ENCODE assay signal across 1 cellular context in the genomic region with DNA sequence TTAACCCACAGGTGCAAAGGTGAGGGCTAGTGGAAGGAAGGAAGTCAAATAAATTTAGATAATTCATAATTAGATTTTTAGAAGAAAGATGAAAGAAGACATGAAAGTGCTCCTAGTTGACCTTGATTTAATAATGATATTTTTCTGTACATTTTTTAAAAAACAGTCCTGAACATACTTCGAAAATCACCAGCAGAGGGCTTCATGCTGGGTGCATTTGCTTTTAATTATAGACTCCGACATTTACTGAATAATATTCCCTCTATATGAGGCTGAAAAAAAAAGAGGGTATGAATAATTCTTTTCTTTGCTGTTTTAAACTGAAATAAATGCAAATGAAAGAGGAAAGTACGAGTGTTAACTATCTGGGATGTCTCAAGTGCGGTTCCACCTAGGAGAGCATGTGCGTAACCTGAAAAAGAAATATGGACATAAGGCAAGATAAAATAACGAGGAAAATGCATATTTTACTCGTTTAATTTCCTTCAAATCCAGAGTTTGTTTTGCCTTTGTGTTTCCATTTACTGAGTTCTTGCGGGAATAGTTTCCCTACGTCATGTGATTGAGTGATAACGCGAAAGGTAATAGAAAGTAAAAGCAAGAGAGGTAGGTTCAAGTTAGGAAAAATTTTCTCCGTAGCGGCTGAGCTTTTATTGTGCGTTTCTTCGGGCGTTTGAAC.
A peak's percentile ranks its signal among the peaks of the same experiment; 100 is the strongest.
TF ChIP-seq lines count a peak whose summit lies in the region.

No MANE protein-coding gene starts in this region.

TF ChIP-seq in SK-N-SH, 30 proteins besides CTCF, POLR2A, EP300 and RAD21 (continued from another document):
- no peak for TF ChIP-seq TAF1 (IDR thresholded peaks at IDR 0.05; ENCODE audit: borderline replicate concordance, low read depth, low read length)
- TF ChIP-seq POLR2AphosphoS5 (IDR thresholded peaks at IDR 0.05; ENCODE audit: low read depth, low read length), result no peak
- no peak for TF ChIP-seq NFIC (IDR thresholded peaks at IDR 0.05; ENCODE audit: borderline replicate concordance)
- 0 out of 2 replicates have a peak, but pooled peaks have one; percentile 2 for TF ChIP-seq GATA2 (CRISPR knock-in tag; IDR thresholded peaks at IDR 0.05)
- TF ChIP-seq, protein P1, sequence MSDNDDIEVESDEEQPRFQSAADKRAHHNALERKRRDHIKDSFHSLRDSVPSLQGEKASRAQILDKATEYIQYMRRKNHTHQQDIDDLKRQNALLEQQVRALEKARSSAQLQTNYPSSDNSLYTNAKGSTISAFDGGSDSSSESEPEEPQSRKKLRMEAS (IDR thresholded peaks at IDR 0.05; ENCODE audit: low read depth), result no peak
- no peak for TF ChIP-seq RFX5 (IDR thresholded peaks at IDR 0.05; ENCODE audit: low read length)
- no peak for TF ChIP-seq CHD2 (IDR thresholded peaks at IDR 0.05; ENCODE audit: low read length, partially characterized antibody)
- TF ChIP-seq MXI1 (IDR thresholded peaks at IDR 0.05; ENCODE audit: low read depth, low read length), result peak; percentile 36
- TF ChIP-seq, protein P2, sequence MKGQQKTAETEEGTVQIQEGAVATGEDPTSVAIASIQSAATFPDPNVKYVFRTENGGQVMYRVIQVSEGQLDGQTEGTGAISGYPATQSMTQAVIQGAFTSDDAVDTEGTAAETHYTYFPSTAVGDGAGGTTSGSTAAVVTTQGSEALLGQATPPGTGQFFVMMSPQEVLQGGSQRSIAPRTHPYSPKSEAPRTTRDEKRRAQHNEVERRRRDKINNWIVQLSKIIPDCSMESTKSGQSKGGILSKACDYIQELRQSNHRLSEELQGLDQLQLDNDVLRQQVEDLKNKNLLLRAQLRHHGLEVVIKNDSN (IDR thresholded peaks at IDR 0.05; ENCODE audit: borderline replicate concordance, low read depth), result no peak
- TF ChIP-seq, protein P3, sequence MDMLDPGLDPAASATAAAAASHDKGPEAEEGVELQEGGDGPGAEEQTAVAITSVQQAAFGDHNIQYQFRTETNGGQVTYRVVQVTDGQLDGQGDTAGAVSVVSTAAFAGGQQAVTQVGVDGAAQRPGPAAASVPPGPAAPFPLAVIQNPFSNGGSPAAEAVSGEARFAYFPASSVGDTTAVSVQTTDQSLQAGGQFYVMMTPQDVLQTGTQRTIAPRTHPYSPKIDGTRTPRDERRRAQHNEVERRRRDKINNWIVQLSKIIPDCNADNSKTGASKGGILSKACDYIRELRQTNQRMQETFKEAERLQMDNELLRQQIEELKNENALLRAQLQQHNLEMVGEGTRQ (IDR thresholded peaks at IDR 0.05; ENCODE audit: borderline replicate concordance, low read depth, low read length), result no peak
- TF ChIP-seq TCF12 (IDR thresholded peaks at IDR 0.05), result peak; percentile 51; the same call in 1 of the 2 replicates
- TF ChIP-seq FOSL2 (IDR thresholded peaks at IDR 0.05; ENCODE audit: borderline replicate concordance, low read depth), result no peak
- TF ChIP-seq ELF1 (IDR thresholded peaks at IDR 0.05), result no peak
- TF ChIP-seq NRF1 (IDR thresholded peaks at IDR 0.05; ENCODE audit: low read depth, low read length), result no peak
- no peak for TF ChIP-seq YY1 (IDR thresholded peaks at IDR 0.05; ENCODE audit: low read depth)
- peak; percentile 48 for TF ChIP-seq SMC3 (IDR thresholded peaks at IDR 0.05; ENCODE audit: low read depth, low read length)
- no peak for TF ChIP-seq FOXM1 (IDR thresholded peaks at IDR 0.05; ENCODE audit: low read depth)
